In the genomic region with DNA sequence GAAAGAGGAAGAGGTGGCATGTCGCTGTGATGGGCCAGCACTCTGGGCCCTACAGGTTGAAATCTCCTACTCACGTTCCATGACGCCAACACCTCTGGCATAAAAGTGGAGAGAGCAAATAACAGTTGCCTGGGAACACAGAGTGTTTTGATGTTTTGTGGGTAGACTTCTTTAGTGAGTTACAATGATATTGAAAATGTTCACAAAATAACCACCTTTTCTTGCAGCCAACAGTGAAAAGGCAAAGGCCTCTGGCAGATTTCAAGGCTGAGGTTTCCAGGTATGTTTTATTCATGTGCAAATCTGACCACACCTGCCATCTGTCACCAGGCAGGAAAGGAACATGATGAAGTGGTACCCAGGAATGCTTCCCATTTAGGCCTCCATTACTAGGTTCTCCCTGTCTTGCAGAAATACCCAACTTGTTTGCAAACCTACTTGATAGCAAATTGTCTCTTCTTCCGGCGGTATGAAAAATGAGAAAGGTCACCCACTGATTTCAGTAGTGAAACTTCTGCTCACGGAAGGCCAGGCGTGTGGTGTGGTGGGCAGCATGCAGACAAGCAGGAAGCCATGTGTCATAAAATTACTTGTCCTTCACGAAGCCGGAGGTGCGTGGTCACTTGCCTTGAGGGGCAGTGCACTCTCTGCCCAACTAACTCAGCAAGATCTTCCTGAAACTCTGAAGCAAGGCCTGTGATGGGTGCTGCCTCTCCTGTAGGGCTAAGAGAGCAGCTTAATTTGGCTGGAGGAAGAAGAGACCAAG, we compare ENCODE assay signal across 10 cellular contexts.
A peak's percentile ranks its signal among the peaks of the same experiment; 100 is the strongest.
DNase-seq lines count a peak whose midpoint lies in the region; ATAC-seq, FAIRE-seq and TF ChIP-seq lines count a peak whose summit lies in the region.
"Had no signal": no experiment of that assay in that cellular context is flagged by ENCODE, and none has a peak within 500 bp of the region (broad histone marks: within the 10 kb centered on the region; RNA-seq: fewer than 3 reads in every experiment).

No MANE protein-coding gene starts in this region.

- peaks cover 15% of the 10 kb centered on the region for H3K4me1 Mint-ChIP-seq in endodermal cell

- DNase-seq in bronchial epithelial cell (ENCODE audit: low read depth) (no peak), NCI-H1092 treated with DMSO at 0.1 percent for 48 hours (lab: John Stamatoyannopoulos, UW) (no peak), endodermal cell (no peak), H4 (ENCODE audit: low spot score) (no peak)

- no peak overlapping the region for H3K27ac ChIP-seq in endodermal cell (ENCODE audit: low read depth, low read length)
- H3K27ac ChIP-seq: parathyroid adenoma had no signal

- no peaks in the 10 kb centered on the region for H3K27me3 ChIP-seq in bronchial epithelial cell (ENCODE audit: control insufficient read depth, insufficient read depth, low read length)
- H3K27me3 ChIP-seq in endodermal cell (ENCODE audit: control insufficient read depth, insufficient read depth, low read length, poor library complexity, severe bottlenecking), result peaks cover 8% of the 10 kb centered on the region

- H3K4me3 ChIP-seq in bronchial epithelial cell (ENCODE audit: low read depth, low read length), result no peak overlapping the region
- no peak overlapping the region for H3K4me3 ChIP-seq in endodermal cell (ENCODE audit: low read length)

- H3K36me3 Mint-ChIP-seq in endodermal cell (ENCODE audit: low read depth), result no peaks in the 10 kb centered on the region

- H3K4me1 ChIP-seq in endodermal cell (ENCODE audit: control insufficient read depth, insufficient read depth, low read length), result peaks cover 5% of the 10 kb centered on the region
- H3K4me1 ChIP-seq: parathyroid adenoma had no signal

- H3K9me3 ChIP-seq in endodermal cell (ENCODE audit: control insufficient read depth, low read length), result no peaks in the 10 kb centered on the region

- no peak for TF ChIP-seq CTCF in bronchial epithelial cell (IDR thresholded peaks at IDR 0.05; ENCODE audit: insufficient read depth, low read length, severe bottlenecking)
- TF ChIP-seq CTCF in endodermal cell (conservative IDR thresholded peaks at IDR 0.05), result no peak

- WGBS in endodermal cell (ENCODE audit: insufficient coverage in 1 of 2, insufficient read length in 1 of 2), 2 experiments, result 95 to 100% methylated on average over 8 to 10 of the region's 10 CpGs

- peaks cover 8% of the 10 kb centered on the region for H3K27me3 Mint-ChIP-seq in endodermal cell (ENCODE audit: insufficient read depth)

- peak; percentile 52 for FAIRE-seq in bronchial epithelial cell (lab: Jason Lieb, UNC)
- FAIRE-seq: HepG2 had no signal

- H3K27ac Mint-ChIP-seq in endodermal cell, result no peak overlapping the region

- H3K9ac ChIP-seq in endodermal cell (ENCODE audit: extremely low read depth, low read length, poor library complexity, severe bottlenecking), result no peak overlapping the region
- H3K9ac ChIP-seq: parathyroid adenoma had no signal

- H3K9me3 Mint-ChIP-seq in endodermal cell, result no peaks in the 10 kb centered on the region

- ATAC-seq in GM18517 (IDR thresholded peaks at IDR 0.05; ENCODE audit: unreplicated experiment) (peak; percentile 66), GM19463 (IDR thresholded peaks at IDR 0.05; ENCODE audit: unreplicated experiment) (peak; percentile 73), HG03139 (IDR thresholded peaks at IDR 0.05; ENCODE audit: unreplicated experiment) (peak; percentile 53), GM21367 (IDR thresholded peaks at IDR 0.05; ENCODE audit: unreplicated experiment) (no peak)
- ATAC-seq: HepG2 had no signal

- no peaks in the 10 kb centered on the region for H3K36me3 ChIP-seq in bronchial epithelial cell (ENCODE audit: control insufficient read depth, insufficient read depth, low read length)
- H3K36me3 ChIP-seq in endodermal cell (ENCODE audit: control insufficient read depth, insufficient read depth, low read length), result no peaks in the 10 kb centered on the region

- no peak overlapping the region for H3K4me3 Mint-ChIP-seq in endodermal cell
